Comparison of ENCODE assay signal across 1 cellular context in the genomic region with DNA sequence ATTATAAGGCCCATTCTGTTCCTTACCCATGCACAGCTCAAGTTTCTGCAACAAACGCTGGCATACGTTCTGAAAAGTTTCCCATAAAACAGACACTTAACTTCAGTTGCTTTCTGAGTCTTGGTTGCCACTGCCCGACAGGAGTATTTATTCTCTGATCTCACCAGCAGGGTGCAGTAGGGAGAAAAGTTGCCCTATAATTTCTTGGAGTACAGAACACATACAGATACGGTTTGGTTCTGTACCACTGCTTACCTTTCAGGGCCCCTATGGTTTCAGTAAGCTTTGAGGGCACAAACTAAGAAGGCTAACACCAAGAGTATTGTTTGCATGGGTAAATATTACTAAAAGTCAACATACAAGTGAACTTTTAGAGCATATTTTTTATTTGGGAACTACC.
TF ChIP-seq lines count a peak whose summit lies in the region.

No MANE protein-coding gene starts in this region.

TF ChIP-seq in GM23338, 12 proteins besides CTCF, POLR2A, EP300 and RAD21 (continued from another document):
- TF ChIP-seq CREB1 (CRISPR knock-in tag; IDR thresholded peaks at IDR 0.05; ENCODE audit: low read depth), result no peak
